Comparison of ENCODE assay signal across 8 cellular contexts in genomic region chr12:11730299-11731041, GRCh38.
DNase-seq lines count a peak whose midpoint lies in the region; TF ChIP-seq lines count a peak whose summit lies in the region.

No MANE protein-coding gene starts in this region.

- H3K27me3 Mint-ChIP-seq in activated naive CD4-positive, alpha-beta T cell treated with anti-CD3 and anti-CD28 coated beads for 36 hours (ENCODE audit: low read depth): no peaks in the 10 kb centered on the region
- no peaks in the 10 kb centered on the region for H3K27me3 Mint-ChIP-seq in dendritic cell treated with granulocyte-macrophage colony-stimulating factor and Interleukin-4, amounts not matched to agents 40 ng/mL and 50 ng/mL, for 4 days

- WGBS in thymus: 44% methylated on average over 8 of the region's 8 CpGs

- H3K4me1 ChIP-seq in thymus (ENCODE audit: control insufficient read depth, insufficient read depth, low read length): peaks cover 64% of the 10 kb centered on the region

- peak overlapping the region; percentile 85 for H3K27ac Mint-ChIP-seq in activated naive CD4-positive, alpha-beta T cell treated with anti-CD3 and anti-CD28 coated beads for 36 hours
- H3K27ac Mint-ChIP-seq in dendritic cell treated with granulocyte-macrophage colony-stimulating factor and Interleukin-4, amounts not matched to agents 40 ng/mL and 50 ng/mL, for 4 days: peak overlapping the region; percentile 84

- intact Hi-C loops in activated naive CD4-positive, alpha-beta T cell treated with anti-CD3 and anti-CD28 coated beads for 36 hours (cut with micrococcal nuclease): loop anchor here (1.0 kb wide), 7 partner anchors 27 to 280 kb away; partner anchors contain the start of gene ETV6
- intact Hi-C loops in dendritic cell treated with granulocyte-macrophage colony-stimulating factor and Interleukin-4, amounts not matched to agents 40 ng/mL and 50 ng/mL, for 4 days (cut with micrococcal nuclease): no loop called here
- intact Hi-C loops in head of caudate nucleus (cut with DNase I): no loop called here

- H3K27me3 ChIP-seq in thymus (ENCODE audit: control insufficient read depth, insufficient read depth): no peaks in the 10 kb centered on the region

- DNase-seq in activated naive CD4-positive, alpha-beta T cell treated with anti-CD3 and anti-CD28 coated beads for 36 hours: peak; percentile 27
- DNase-seq in activated naive CD4-positive, alpha-beta T cell (lab: John Stamatoyannopoulos, UW): no peak
- no peak for DNase-seq in RKO (ENCODE audit: low spot score)
- no peak for DNase-seq in GM03348 (ENCODE audit: low spot score)
- DNase-seq in head of caudate nucleus: no peak

- no peaks in the 10 kb centered on the region for H3K36me3 ChIP-seq in thymus (ENCODE audit: control insufficient read depth, insufficient read depth)

- no peaks in the 10 kb centered on the region for H3K9me3 ChIP-seq in thymus (ENCODE audit: control insufficient read depth)

- peak; percentile 8; the same call in 1 of the 2 replicates for TF ChIP-seq RAD21 in Ishikawa (IDR thresholded peaks at IDR 0.05; ENCODE audit: low read depth)

- peak; percentile 57; the same call in 1 of the 2 replicates for TF ChIP-seq EP300 in Ishikawa (IDR thresholded peaks at IDR 0.05; ENCODE audit: borderline replicate concordance)

- no peak overlapping the region for H3K4me3 ChIP-seq in thymus (ENCODE audit: low read length)

- no peak overlapping the region for H3K4me3 Mint-ChIP-seq in activated naive CD4-positive, alpha-beta T cell treated with anti-CD3 and anti-CD28 coated beads for 36 hours
- no peak overlapping the region for H3K4me3 Mint-ChIP-seq in dendritic cell treated with granulocyte-macrophage colony-stimulating factor and Interleukin-4, amounts not matched to agents 40 ng/mL and 50 ng/mL, for 4 days

- H3K27ac ChIP-seq in thymus (ENCODE audit: low read depth): peak overlapping the region; percentile 85

- peaks cover 3% of the 10 kb centered on the region for H3K9me3 Mint-ChIP-seq in activated naive CD4-positive, alpha-beta T cell treated with anti-CD3 and anti-CD28 coated beads for 36 hours
- H3K9me3 Mint-ChIP-seq in dendritic cell treated with granulocyte-macrophage colony-stimulating factor and Interleukin-4, amounts not matched to agents 40 ng/mL and 50 ng/mL, for 4 days: no peaks in the 10 kb centered on the region

- H3K36me3 Mint-ChIP-seq in activated naive CD4-positive, alpha-beta T cell treated with anti-CD3 and anti-CD28 coated beads for 36 hours (ENCODE audit: low read depth): peaks cover 21% of the 10 kb centered on the region
- peaks cover 87% of the 10 kb centered on the region for H3K36me3 Mint-ChIP-seq in dendritic cell treated with granulocyte-macrophage colony-stimulating factor and Interleukin-4, amounts not matched to agents 40 ng/mL and 50 ng/mL, for 4 days (ENCODE audit: low read depth)

- CTCF ChIA-PET in activated naive CD4-positive, alpha-beta T cell treated with anti-CD3 and anti-CD28 coated beads for 36 hours (lab: Charles Lee): interaction anchor here (0.6 to 3.0 kb wide), 7 partner anchors 29 to 303 kb away, joined by 3 to 15 read pairs (median 4); no protein-coding TSS in a partner anchor

- peaks cover 86% of the 10 kb centered on the region for H3K4me1 Mint-ChIP-seq in activated naive CD4-positive, alpha-beta T cell treated with anti-CD3 and anti-CD28 coated beads for 36 hours (ENCODE audit: low read depth)
- peaks cover 91% of the 10 kb centered on the region for H3K4me1 Mint-ChIP-seq in dendritic cell treated with granulocyte-macrophage colony-stimulating factor and Interleukin-4, amounts not matched to agents 40 ng/mL and 50 ng/mL, for 4 days (ENCODE audit: low read depth)

TF ChIP-seq in Ishikawa, 13 proteins besides CTCF, POLR2A, EP300 and RAD21:
- TF ChIP-seq TCF12 (IDR thresholded peaks at IDR 0.05; ENCODE audit: low read depth): peak; percentile 60; the same call in 1 of the 2 replicates
- TF ChIP-seq NFIC (IDR thresholded peaks at IDR 0.05): peak; percentile 52; the same call in 1 of the 2 replicates
- TF ChIP-seq, protein P1, sequence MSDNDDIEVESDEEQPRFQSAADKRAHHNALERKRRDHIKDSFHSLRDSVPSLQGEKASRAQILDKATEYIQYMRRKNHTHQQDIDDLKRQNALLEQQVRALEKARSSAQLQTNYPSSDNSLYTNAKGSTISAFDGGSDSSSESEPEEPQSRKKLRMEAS (IDR thresholded peaks at IDR 0.05): peak; percentile 74; the same call in 1 of the 2 replicates
- no peak for TF ChIP-seq ZBTB7A (IDR thresholded peaks at IDR 0.05; ENCODE audit: low read depth)
